ENCODE assay signal across 1 cellular context in the genomic region with DNA sequence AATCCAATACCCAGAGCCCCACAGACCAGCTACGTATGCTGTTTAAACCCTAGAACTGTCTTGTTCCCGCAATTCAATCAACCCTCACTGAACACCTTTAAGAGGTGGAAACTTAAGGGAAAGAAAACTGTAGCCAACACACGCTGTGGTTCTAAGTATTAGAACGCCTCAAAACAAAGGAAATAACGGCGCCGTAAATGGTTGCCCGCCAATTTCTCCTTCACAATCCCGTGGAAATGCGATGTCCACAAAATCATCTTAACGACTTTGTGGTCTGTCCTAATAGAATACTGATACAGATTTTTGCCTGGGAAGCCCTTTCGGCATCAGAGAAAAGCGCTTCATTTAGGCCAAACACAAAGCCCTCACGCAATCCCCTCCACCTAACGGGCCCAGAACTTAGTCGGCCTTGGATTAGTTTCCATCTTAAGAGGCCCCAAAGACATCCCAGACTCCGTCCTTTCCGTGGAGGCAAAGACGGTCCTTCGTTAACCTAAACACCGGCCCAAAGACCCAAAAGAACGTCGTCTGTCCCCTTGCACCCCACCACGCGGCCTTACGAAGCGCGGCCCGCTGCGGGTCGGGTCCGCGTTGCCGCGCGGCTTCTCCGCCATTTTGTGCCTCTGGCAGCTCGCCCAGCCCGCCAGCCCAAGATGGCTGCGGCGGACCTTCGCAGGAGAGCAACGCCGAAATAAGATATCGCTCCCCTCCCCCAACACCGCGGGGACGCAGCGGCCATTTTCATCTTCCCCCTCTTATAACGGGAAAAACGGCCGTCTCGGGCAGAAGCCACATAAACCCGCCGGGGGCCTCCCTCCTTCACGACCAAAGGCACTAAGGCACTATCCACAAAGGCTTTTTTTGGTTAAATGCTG.
TF ChIP-seq lines count a peak whose summit lies in the region.

No MANE protein-coding gene starts in this region.

TF ChIP-seq in HepG2, 621 proteins besides CTCF, POLR2A, EP300 and RAD21 (continued from another document):
- no peak for TF ChIP-seq ZNF709 (CRISPR knock-in tag; IDR thresholded peaks at IDR 0.05)
- no peak for TF ChIP-seq CREM (IDR thresholded peaks at IDR 0.05)
- no peak for TF ChIP-seq CREM (CRISPR knock-in tag; IDR thresholded peaks at IDR 0.05)
- TF ChIP-seq RBFOX2 (IDR thresholded peaks at IDR 0.05; ENCODE audit: low read depth, low read length), result peak; percentile 69
- TF ChIP-seq ZNF354B (CRISPR knock-in tag; IDR thresholded peaks at IDR 0.05), result 0 out of 2 replicates have a peak, but pooled peaks have one; percentile 0
- TF ChIP-seq SNRNP70 (IDR thresholded peaks at IDR 0.05; ENCODE audit: low read depth, low read length), result no peak
- TF ChIP-seq ELF1 (CRISPR knock-in tag; IDR thresholded peaks at IDR 0.05), result peak; percentile 14; the same call in 1 of the 2 replicates
- TF ChIP-seq SMAD1 (CRISPR knock-in tag; IDR thresholded peaks at IDR 0.05; ENCODE audit: borderline replicate concordance, low read depth), result no peak
- no peak for TF ChIP-seq ZNF10 (CRISPR knock-in tag; IDR thresholded peaks at IDR 0.05; ENCODE audit: borderline replicate concordance, low read depth)
- TF ChIP-seq, protein P1, sequence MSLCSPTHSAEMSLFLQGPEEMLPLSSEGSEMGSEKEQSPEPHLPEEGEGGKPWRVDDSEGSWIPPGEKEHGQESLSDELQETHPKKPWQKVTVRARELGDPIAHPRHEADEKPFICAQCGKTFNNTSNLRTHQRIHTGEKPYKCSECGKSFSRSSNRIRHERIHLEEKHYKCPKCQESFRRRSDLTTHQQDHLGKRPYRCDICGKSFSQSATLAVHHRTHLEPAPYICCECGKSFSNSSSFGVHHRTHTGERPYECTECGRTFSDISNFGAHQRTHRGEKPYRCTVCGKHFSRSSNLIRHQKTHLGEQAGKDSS (CRISPR knock-in tag; IDR thresholded peaks at IDR 0.05; ENCODE audit: borderline replicate concordance, low read depth), result peak; percentile 16; the same call in 1 of the 2 replicates
- 0 out of 2 replicates have a peak, but pooled peaks have one; percentile 4 for TF ChIP-seq ZNF317 (CRISPR knock-in tag; IDR thresholded peaks at IDR 0.05)
- TF ChIP-seq, protein P2, sequence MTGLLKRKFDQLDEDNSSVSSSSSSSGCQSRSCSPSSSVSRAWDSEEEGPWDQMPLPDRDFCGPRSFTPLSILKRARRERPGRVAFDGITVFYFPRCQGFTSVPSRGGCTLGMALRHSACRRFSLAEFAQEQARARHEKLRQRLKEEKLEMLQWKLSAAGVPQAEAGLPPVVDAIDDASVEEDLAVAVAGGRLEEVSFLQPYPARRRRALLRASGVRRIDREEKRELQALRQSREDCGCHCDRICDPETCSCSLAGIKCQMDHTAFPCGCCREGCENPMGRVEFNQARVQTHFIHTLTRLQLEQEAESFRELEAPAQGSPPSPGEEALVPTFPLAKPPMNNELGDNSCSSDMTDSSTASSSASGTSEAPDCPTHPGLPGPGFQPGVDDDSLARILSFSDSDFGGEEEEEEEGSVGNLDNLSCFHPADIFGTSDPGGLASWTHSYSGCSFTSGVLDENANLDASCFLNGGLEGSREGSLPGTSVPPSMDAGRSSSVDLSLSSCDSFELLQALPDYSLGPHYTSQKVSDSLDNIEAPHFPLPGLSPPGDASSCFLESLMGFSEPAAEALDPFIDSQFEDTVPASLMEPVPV (CRISPR knock-in tag; IDR thresholded peaks at IDR 0.05), result 0 out of 2 replicates have a peak, but pooled peaks have one; percentile 11
- TF ChIP-seq HDAC2 (CRISPR knock-in tag; IDR thresholded peaks at IDR 0.05), result peak; percentile 29; the same call in 1 of the 2 replicates
- TF ChIP-seq, protein P3, sequence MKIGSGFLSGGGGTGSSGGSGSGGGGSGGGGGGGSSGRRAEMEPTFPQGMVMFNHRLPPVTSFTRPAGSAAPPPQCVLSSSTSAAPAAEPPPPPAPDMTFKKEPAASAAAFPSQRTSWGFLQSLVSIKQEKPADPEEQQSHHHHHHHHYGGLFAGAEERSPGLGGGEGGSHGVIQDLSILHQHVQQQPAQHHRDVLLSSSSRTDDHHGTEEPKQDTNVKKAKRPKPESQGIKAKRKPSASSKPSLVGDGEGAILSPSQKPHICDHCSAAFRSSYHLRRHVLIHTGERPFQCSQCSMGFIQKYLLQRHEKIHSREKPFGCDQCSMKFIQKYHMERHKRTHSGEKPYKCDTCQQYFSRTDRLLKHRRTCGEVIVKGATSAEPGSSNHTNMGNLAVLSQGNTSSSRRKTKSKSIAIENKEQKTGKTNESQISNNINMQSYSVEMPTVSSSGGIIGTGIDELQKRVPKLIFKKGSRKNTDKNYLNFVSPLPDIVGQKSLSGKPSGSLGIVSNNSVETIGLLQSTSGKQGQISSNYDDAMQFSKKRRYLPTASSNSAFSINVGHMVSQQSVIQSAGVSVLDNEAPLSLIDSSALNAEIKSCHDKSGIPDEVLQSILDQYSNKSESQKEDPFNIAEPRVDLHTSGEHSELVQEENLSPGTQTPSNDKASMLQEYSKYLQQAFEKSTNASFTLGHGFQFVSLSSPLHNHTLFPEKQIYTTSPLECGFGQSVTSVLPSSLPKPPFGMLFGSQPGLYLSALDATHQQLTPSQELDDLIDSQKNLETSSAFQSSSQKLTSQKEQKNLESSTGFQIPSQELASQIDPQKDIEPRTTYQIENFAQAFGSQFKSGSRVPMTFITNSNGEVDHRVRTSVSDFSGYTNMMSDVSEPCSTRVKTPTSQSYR (CRISPR knock-in tag; IDR thresholded peaks at IDR 0.05; ENCODE audit: borderline replicate concordance), result peak; percentile 97
- TF ChIP-seq CEBPG (CRISPR knock-in tag; IDR thresholded peaks at IDR 0.05), result no peak
- peak; percentile 78 for TF ChIP-seq DMAP1 (CRISPR knock-in tag; IDR thresholded peaks at IDR 0.05)
- 0 out of 2 replicates have a peak, but pooled peaks have one; percentile 47 for TF ChIP-seq ZNF230 (CRISPR knock-in tag; IDR thresholded peaks at IDR 0.05)
- no peak for TF ChIP-seq MXD4 (CRISPR knock-in tag; IDR thresholded peaks at IDR 0.05)
- no peak for TF ChIP-seq RBAK (CRISPR knock-in tag; IDR thresholded peaks at IDR 0.05)
- TF ChIP-seq, protein P4, sequence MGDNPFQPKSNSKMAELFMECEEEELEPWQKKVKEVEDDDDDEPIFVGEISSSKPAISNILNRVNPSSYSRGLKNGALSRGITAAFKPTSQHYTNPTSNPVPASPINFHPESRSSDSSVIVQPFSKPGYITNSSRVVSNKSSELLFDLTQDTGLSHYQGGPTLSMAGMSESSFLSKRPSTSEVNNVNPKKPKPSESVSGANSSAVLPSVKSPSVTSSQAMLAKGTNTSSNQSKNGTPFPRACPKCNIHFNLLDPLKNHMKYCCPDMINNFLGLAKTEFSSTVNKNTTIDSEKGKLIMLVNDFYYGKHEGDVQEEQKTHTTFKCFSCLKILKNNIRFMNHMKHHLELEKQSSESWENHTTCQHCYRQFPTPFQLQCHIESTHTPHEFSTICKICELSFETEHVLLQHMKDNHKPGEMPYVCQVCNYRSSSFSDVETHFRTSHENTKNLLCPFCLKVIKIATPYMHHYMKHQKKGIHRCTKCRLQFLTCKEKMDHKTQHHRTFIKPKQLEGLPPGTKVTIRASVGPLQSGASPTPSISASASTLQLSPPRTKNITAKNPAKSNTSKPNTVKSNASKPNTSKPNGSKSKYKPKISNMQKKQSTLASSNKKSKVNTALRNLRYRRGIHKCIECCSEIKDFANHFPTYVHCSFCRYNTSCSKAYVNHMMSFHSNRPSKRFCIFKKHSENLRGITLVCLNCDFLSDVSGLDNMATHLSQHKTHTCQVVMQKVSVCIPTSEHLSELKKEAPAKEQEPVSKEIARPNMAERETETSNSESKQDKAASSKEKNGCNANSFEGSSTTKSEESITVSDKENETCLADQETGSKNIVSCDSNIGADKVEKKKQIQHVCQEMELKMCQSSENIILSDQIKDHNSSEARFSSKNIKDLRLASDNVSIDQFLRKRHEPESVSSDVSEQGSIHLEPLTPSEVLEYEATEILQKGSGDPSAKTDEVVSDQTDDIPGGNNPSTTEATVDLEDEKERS (CRISPR knock-in tag; IDR thresholded peaks at IDR 0.05), result no peak; the same call in 1 of the 2 replicates
- TF ChIP-seq ZNF44 (CRISPR knock-in tag; IDR thresholded peaks at IDR 0.05), result no peak
TF ChIP-seq in HepG2: peak in this region for 107.
